ENCODE assay signal across 8 cellular contexts in genomic region chr16:68382296-68382718, GRCh38.
A peak's percentile ranks its signal among the peaks of the same experiment; 100 is the strongest.
DNase-seq lines count a peak whose midpoint lies in the region; ATAC-seq, FAIRE-seq and TF ChIP-seq lines count a peak whose summit lies in the region.

No MANE protein-coding gene starts in this region.

- no peaks in the 10 kb centered on the region for H3K4me1 ChIP-seq in sigmoid colon

- H3K36me3 ChIP-seq in bronchial epithelial cell (ENCODE audit: control insufficient read depth, insufficient read depth, low read length) (no peaks in the 10 kb centered on the region), sigmoid colon (no peaks in the 10 kb centered on the region)

- DNase-seq in activated CD4-positive, CD25-positive, alpha-beta regulatory T cell (lab: John Stamatoyannopoulos, UW), result no peak
- peak; percentile 23 for DNase-seq in HT-29 (ENCODE audit: low spot score)
- DNase-seq in bronchial epithelial cell (ENCODE audit: low read depth), result no peak
- DNase-seq in stimulated activated CD8-positive, alpha-beta memory T cell treated with anti-CD3 and anti-CD28 coated beads, Interleukin-4, amount 100 ng/mL, for 48 hours, result peak; percentile 54
- no peak for DNase-seq in NCI-H187 (lab: John Stamatoyannopoulos, UW)
- DNase-seq in sigmoid colon, result no peak
- no peak for DNase-seq in activated T-cell treated with anti-CD3 and anti-CD28 coated beads, Interleukin-2, amount 50 U/mL, for 48 hours

- H3K27ac ChIP-seq in sigmoid colon, result no peak overlapping the region

- no peak for TF ChIP-seq EP300 in sigmoid colon (IDR thresholded peaks at IDR 0.05)

- no peaks in the 10 kb centered on the region for H3K9me3 ChIP-seq in sigmoid colon

- intact Hi-C loops in sigmoid colon (cut with DNase I), result no loop called here

- TF ChIP-seq CTCF in bronchial epithelial cell (IDR thresholded peaks at IDR 0.05; ENCODE audit: insufficient read depth, low read length, severe bottlenecking), result peak; percentile 32
- TF ChIP-seq CTCF in sigmoid colon (IDR thresholded peaks at IDR 0.05), result peak in 1 of 4 experiments; percentile 54

- H3K27me3 ChIP-seq in bronchial epithelial cell (ENCODE audit: control insufficient read depth, insufficient read depth, low read length), result peaks cover 2% of the 10 kb centered on the region
- no peaks in the 10 kb centered on the region for H3K27me3 ChIP-seq in sigmoid colon

- no peak for FAIRE-seq in bronchial epithelial cell (lab: Jason Lieb, UNC)

- ATAC-seq in activated CD4-positive, CD25-positive, alpha-beta regulatory T cell treated with anti-CD3 and anti-CD28 coated beads, Interleukin-2, amount 50 U/mL, for 24 hours, result peak; percentile 30 to 31

- TF ChIP-seq POLR2A in sigmoid colon (IDR thresholded peaks at IDR 0.05), result no peak

- no peak overlapping the region for H3K4me3 ChIP-seq in bronchial epithelial cell (ENCODE audit: low read depth, low read length)
- no peak overlapping the region for H3K4me3 ChIP-seq in sigmoid colon

- 19 to 50% methylated on average over 5 of the region's 5 CpGs for WGBS in sigmoid colon, 2 donors

Comparison
In these comparisons a context has a peak if more than half of its experiments do, and no peak if none do; other contexts are left out.
1. DNase-seq: peak in HT-29 (single experiment) and stimulated activated CD8-positive, alpha-beta memory T cell treated with anti-CD3 and anti-CD28 coated beads, Interleukin-4, amount 100 ng/mL, for 48 hours (single experiment); none in activated CD4-positive, CD25-positive, alpha-beta regulatory T cell (0 of 4), bronchial epithelial cell (single experiment), NCI-H187 (0 of 2), sigmoid colon (single experiment) and activated T-cell treated with anti-CD3 and anti-CD28 coated beads, Interleukin-2, amount 50 U/mL, for 48 hours (0 of 2).